7 cellular contexts compared by ENCODE assay signal in genomic region chr16:54801445-54801844, GRCh38.
"Had no signal": no experiment of that assay in that cellular context is flagged by ENCODE, and none has a peak within 500 bp of the region (broad histone marks: within the 10 kb centered on the region; RNA-seq: fewer than 3 reads in every experiment).

No MANE protein-coding gene starts in this region.

- H3K27ac Mint-ChIP-seq: IgD-negative memory B cell had no signal

- H3K27me3 Mint-ChIP-seq: IgD-negative memory B cell had no signal

- H3K9ac ChIP-seq: KMS-11 had no signal

- DNase-seq: IMR-90, KBM-7, KG1 had no signal

- H3K27ac ChIP-seq: HL-60, KMS-11 had no signal

- H3K4me2 ChIP-seq: KMS-11 had no signal

- H3K4me3 Mint-ChIP-seq: IgD-negative memory B cell had no signal

- FAIRE-seq: HTR-8/SVneo had no signal
